Comparison of ENCODE assay signal across 8 cellular contexts in genomic region chr1:182614796-182615451, GRCh38. TPM values are rescaled to one million over a fixed set of nuclear protein-coding genes. Genes with fewer than 3 reads are reported as not detected.
DNase-seq lines count a peak whose midpoint lies in the region; ATAC-seq and TF ChIP-seq lines count a peak whose summit lies in the region.

No MANE protein-coding gene starts in this region.

- intact Hi-C loops in upper lobe of right lung (cut with DNase I) = no loop called here

- H3K4me3 ChIP-seq in upper lobe of right lung = peak overlapping the region; percentile 58

- peak overlapping the region; percentile 90 for H3K27ac ChIP-seq in upper lobe of right lung

- H3K27me3 Mint-ChIP-seq in activated naive CD4-positive, alpha-beta T cell treated with anti-CD3 and anti-CD28 coated beads, Interleukin-2, amount 50 U/mL, for 24 hours = peaks cover 12% of the 10 kb centered on the region

- peaks cover 19% of the 10 kb centered on the region for H3K4me1 ChIP-seq in upper lobe of right lung

- no peaks in the 10 kb centered on the region for H3K9me3 Mint-ChIP-seq in activated naive CD4-positive, alpha-beta T cell treated with anti-CD3 and anti-CD28 coated beads, Interleukin-2, amount 50 U/mL, for 24 hours

- no peaks in the 10 kb centered on the region for H3K27me3 ChIP-seq in upper lobe of right lung

- peak; percentile 43 for ATAC-seq in GM19395 (IDR thresholded peaks at IDR 0.05; ENCODE audit: unreplicated experiment)
- ATAC-seq in upper lobe of right lung = peak; percentile 79

- peak overlapping the region; percentile 83 for H3K4me3 Mint-ChIP-seq in activated naive CD4-positive, alpha-beta T cell treated with anti-CD3 and anti-CD28 coated beads, Interleukin-2, amount 50 U/mL, for 24 hours

- H3K36me3 ChIP-seq in upper lobe of right lung = no peaks in the 10 kb centered on the region

- no peak for TF ChIP-seq CTCF in upper lobe of right lung (IDR thresholded peaks at IDR 0.05)

- peaks cover 51% of the 10 kb centered on the region for H3K4me1 Mint-ChIP-seq in activated naive CD4-positive, alpha-beta T cell treated with anti-CD3 and anti-CD28 coated beads, Interleukin-2, amount 50 U/mL, for 24 hours

- DNase-seq in CD1c-positive myeloid dendritic cell (ENCODE audit: extremely low spot score) = peak; percentile 57
- DNase-seq in HK-2 (ENCODE audit: unreplicated experiment) = peak; percentile 83
- peak; percentile 87 to 88 for DNase-seq in SHP77 (lab: John Stamatoyannopoulos, UW)
- DNase-seq in globus pallidus (ENCODE audit: low spot score) = peak; percentile 76
- peak in 48 of 56 donors; percentile 23 to 79 (median 55) for DNase-seq in nucleus accumbens (lab: John Stamatoyannopoulos, UW)
- DNase-seq in upper lobe of right lung = peak; percentile 89

- H3K36me3 Mint-ChIP-seq in activated naive CD4-positive, alpha-beta T cell treated with anti-CD3 and anti-CD28 coated beads, Interleukin-2, amount 50 U/mL, for 24 hours = no peaks in the 10 kb centered on the region

- peak overlapping the region; percentile 53 for H3K27ac Mint-ChIP-seq in activated naive CD4-positive, alpha-beta T cell treated with anti-CD3 and anti-CD28 coated beads, Interleukin-2, amount 50 U/mL, for 24 hours

- H3K9me3 ChIP-seq in upper lobe of right lung = no peaks in the 10 kb centered on the region

RNA-seq across cellular contexts. Expression of gene RGS16, which starts 10.7 kb away (rescaled TPM):
- 12.0 TPM for total RNA-seq in upper lobe of right lung

RNA-seq across cellular contexts. Expression of gene RNASEL, which starts 25.9 kb away (rescaled TPM):
- 12.8 TPM for total RNA-seq in upper lobe of right lung

Comparison
In these comparisons a context has a peak if more than half of its experiments do, and no peak if none do; other contexts are left out.
1. Peak in every context shown above with its lines: DNase-seq, ATAC-seq, H3K4me3 ChIP-seq and H3K27ac ChIP-seq.